In genomic region chr12:74890237-74890599, GRCh38 we compare ENCODE assay signal across 9 cellular contexts.
DNase-seq lines count a peak whose midpoint lies in the region; ATAC-seq and TF ChIP-seq lines count a peak whose summit lies in the region.
"Had no signal": no experiment of that assay in that cellular context is flagged by ENCODE, and none has a peak within 500 bp of the region (broad histone marks: within the 10 kb centered on the region; RNA-seq: fewer than 3 reads in every experiment).

No MANE protein-coding gene starts in this region.

- H3K27me3 Mint-ChIP-seq in neural progenitor cell (ENCODE audit: insufficient read depth, low read depth), result peaks cover 2% of the 10 kb centered on the region
- H3K27me3 Mint-ChIP-seq: IgD-negative memory B cell had no signal

- H3K4me1 ChIP-seq in right cardiac atrium (ENCODE audit: control insufficient read depth, insufficient read depth, low read length) (peaks cover 2% of the 10 kb centered on the region), neural progenitor cell (no peaks in the 10 kb centered on the region)

- no peaks in the 10 kb centered on the region for H3K36me3 Mint-ChIP-seq in neural progenitor cell
- H3K36me3 Mint-ChIP-seq: IgD-negative memory B cell had no signal

- no peak overlapping the region for H3K9ac ChIP-seq in neural progenitor cell

- H2AFZ ChIP-seq in neural progenitor cell (replicated peaks), result no peak overlapping the region

- H3K4me2 ChIP-seq in neural progenitor cell, result no peak overlapping the region

- intact Hi-C loops in right cardiac atrium (cut with DNase I), result no loop called here

- H3F3A ChIP-seq in neural progenitor cell (ENCODE audit: low read depth), result no peaks in the 10 kb centered on the region

- H3K4me3 ChIP-seq in right cardiac atrium (ENCODE audit: low read length) (no peak overlapping the region), neural progenitor cell (no peak overlapping the region)

- no peaks in the 10 kb centered on the region for H3K27me3 ChIP-seq in right cardiac atrium (ENCODE audit: control insufficient read depth, insufficient read depth)
- H3K27me3 ChIP-seq in neural progenitor cell, result no peaks in the 10 kb centered on the region

- peak; percentile 39 for DNase-seq in Ammon's horn (ENCODE audit: low spot score)
- DNase-seq in right cardiac atrium, result no peak
- DNase-seq in NCI-H345 (lab: John Stamatoyannopoulos, UW), result no peak
- no peak for DNase-seq in T-helper 9 cell
- DNase-seq in neural progenitor cell (ENCODE audit: low spot score), result no peak

- 17% methylated on average over 4 of the region's 4 CpGs for WGBS in right cardiac atrium

- H3K4me3 Mint-ChIP-seq in neural progenitor cell, result no peak overlapping the region
- H3K4me3 Mint-ChIP-seq: IgD-negative memory B cell had no signal

- H3K27ac Mint-ChIP-seq in neural progenitor cell, result no peak overlapping the region
- H3K27ac Mint-ChIP-seq: IgD-negative memory B cell had no signal

- peaks cover 7% of the 10 kb centered on the region for H3K9me3 Mint-ChIP-seq in neural progenitor cell

- no peak for TF ChIP-seq CTCF in neural progenitor cell (IDR thresholded peaks at IDR 0.05)

- ATAC-seq in GM19324 (IDR thresholded peaks at IDR 0.05; ENCODE audit: low FRiP score, unreplicated experiment) (peak; percentile 83), HG03135 (IDR thresholded peaks at IDR 0.05; ENCODE audit: unreplicated experiment) (peak; percentile 91), SK-N-SH treated with all-trans-retinoic acid at 6 μM for 48 hours (peak; percentile 99), right cardiac atrium (peak; percentile 79 to 84)

- H3K79me2 ChIP-seq in neural progenitor cell (ENCODE audit: low read depth), result no peaks in the 10 kb centered on the region

- no peaks in the 10 kb centered on the region for H4K20me1 ChIP-seq in neural progenitor cell (ENCODE audit: low read depth)

- no peak overlapping the region for H3K27ac ChIP-seq in right cardiac atrium (ENCODE audit: low read length)
- no peak overlapping the region for H3K27ac ChIP-seq in neural progenitor cell

- H3K4me1 Mint-ChIP-seq in neural progenitor cell, result peaks cover 6% of the 10 kb centered on the region
- H3K4me1 Mint-ChIP-seq: IgD-negative memory B cell had no signal

- H3K9me3 ChIP-seq in right cardiac atrium (ENCODE audit: control insufficient read depth, low read length) (no peaks in the 10 kb centered on the region), neural progenitor cell (ENCODE audit: low read depth) (no peaks in the 10 kb centered on the region)

- no peaks in the 10 kb centered on the region for H3K36me3 ChIP-seq in neural progenitor cell

TF ChIP-seq in SK-N-SH treated with all-trans-retinoic acid at 6 μM for 48 hours, 23 proteins besides CTCF, POLR2A, EP300 and RAD21:
- TF ChIP-seq ESRRG (CRISPR knock-in tag; IDR thresholded peaks at IDR 0.05), result no peak
- peak; percentile 44; the same call in 1 of the 2 replicates for TF ChIP-seq ISL1 (CRISPR knock-in tag; IDR thresholded peaks at IDR 0.05)
- no peak for TF ChIP-seq RARB (CRISPR knock-in tag; IDR thresholded peaks at IDR 0.05)
- TF ChIP-seq SNAI2 (CRISPR knock-in tag; IDR thresholded peaks at IDR 0.05), result no peak
TF ChIP-seq in SK-N-SH treated with all-trans-retinoic acid at 6 μM for 48 hours: peak in this region for 1.
